ENCODE assay signal across 1 cellular context in genomic region chr12:105330283-105330937, GRCh38.
TF ChIP-seq lines count a peak whose summit lies in the region.

TSS of gene C12orf75 (plus strand) at chr12:105330691. CDS start at chr12:105330892, 201 bp downstream.

TF ChIP-seq in SK-N-SH, 30 proteins besides CTCF, POLR2A, EP300 and RAD21 (continued from another document):
- TF ChIP-seq, protein P1, sequence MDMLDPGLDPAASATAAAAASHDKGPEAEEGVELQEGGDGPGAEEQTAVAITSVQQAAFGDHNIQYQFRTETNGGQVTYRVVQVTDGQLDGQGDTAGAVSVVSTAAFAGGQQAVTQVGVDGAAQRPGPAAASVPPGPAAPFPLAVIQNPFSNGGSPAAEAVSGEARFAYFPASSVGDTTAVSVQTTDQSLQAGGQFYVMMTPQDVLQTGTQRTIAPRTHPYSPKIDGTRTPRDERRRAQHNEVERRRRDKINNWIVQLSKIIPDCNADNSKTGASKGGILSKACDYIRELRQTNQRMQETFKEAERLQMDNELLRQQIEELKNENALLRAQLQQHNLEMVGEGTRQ (IDR thresholded peaks at IDR 0.05; ENCODE audit: borderline replicate concordance, low read depth, low read length) = no peak
- TF ChIP-seq TEAD4 (IDR thresholded peaks at IDR 0.05; ENCODE audit: borderline replicate concordance, insufficient read depth) = no peak
- no peak; the same call in 1 of the 2 replicates for TF ChIP-seq POLR2AphosphoS5 (IDR thresholded peaks at IDR 0.05; ENCODE audit: low read depth, low read length)
- TF ChIP-seq, protein P2, sequence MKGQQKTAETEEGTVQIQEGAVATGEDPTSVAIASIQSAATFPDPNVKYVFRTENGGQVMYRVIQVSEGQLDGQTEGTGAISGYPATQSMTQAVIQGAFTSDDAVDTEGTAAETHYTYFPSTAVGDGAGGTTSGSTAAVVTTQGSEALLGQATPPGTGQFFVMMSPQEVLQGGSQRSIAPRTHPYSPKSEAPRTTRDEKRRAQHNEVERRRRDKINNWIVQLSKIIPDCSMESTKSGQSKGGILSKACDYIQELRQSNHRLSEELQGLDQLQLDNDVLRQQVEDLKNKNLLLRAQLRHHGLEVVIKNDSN (IDR thresholded peaks at IDR 0.05; ENCODE audit: borderline replicate concordance, low read depth) = no peak
- no peak for TF ChIP-seq TCF12 (IDR thresholded peaks at IDR 0.05)
- peak; percentile 41; the same call in 1 of the 2 replicates for TF ChIP-seq GABPA (IDR thresholded peaks at IDR 0.05; ENCODE audit: low read depth)
- 0 out of 2 replicates have a peak, but pooled peaks have one; percentile 14 for TF ChIP-seq SIN3A (IDR thresholded peaks at IDR 0.05; ENCODE audit: borderline replicate concordance, low read depth, low read length)
- TF ChIP-seq REST (IDR thresholded peaks at IDR 0.05; ENCODE audit: low read depth, low read length) = no peak
- TF ChIP-seq, protein P3, sequence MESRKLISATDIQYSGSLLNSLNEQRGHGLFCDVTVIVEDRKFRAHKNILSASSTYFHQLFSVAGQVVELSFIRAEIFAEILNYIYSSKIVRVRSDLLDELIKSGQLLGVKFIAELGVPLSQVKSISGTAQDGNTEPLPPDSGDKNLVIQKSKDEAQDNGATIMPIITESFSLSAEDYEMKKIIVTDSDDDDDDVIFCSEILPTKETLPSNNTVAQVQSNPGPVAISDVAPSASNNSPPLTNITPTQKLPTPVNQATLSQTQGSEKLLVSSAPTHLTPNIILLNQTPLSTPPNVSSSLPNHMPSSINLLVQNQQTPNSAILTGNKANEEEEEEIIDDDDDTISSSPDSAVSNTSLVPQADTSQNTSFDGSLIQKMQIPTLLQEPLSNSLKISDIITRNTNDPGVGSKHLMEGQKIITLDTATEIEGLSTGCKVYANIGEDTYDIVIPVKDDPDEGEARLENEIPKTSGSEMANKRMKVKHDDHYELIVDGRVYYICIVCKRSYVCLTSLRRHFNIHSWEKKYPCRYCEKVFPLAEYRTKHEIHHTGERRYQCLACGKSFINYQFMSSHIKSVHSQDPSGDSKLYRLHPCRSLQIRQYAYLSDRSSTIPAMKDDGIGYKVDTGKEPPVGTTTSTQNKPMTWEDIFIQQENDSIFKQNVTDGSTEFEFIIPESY (IDR thresholded peaks at IDR 0.05; ENCODE audit: borderline replicate concordance, low read depth) = no peak
- 0 out of 2 replicates have a peak, but pooled peaks have one; percentile 3 for TF ChIP-seq TAF1 (IDR thresholded peaks at IDR 0.05; ENCODE audit: borderline replicate concordance, low read depth, low read length)
